Comparison of ENCODE assay signal across 8 cellular contexts in genomic region chr5:69368458-69369368, GRCh38. TPM values are rescaled to one million over a fixed set of nuclear protein-coding genes. Genes with fewer than 3 reads are reported as not detected.
DNase-seq lines count a peak whose midpoint lies in the region; ATAC-seq and TF ChIP-seq lines count a peak whose summit lies in the region.

No MANE protein-coding gene starts in this region.

- no peak for TF ChIP-seq CTCF in GM12875 (IDR thresholded peaks at IDR 0.05; ENCODE audit: borderline replicate concordance, insufficient read depth, low read depth, low read length)
- TF ChIP-seq CTCF in choroid plexus epithelial cell (conservative IDR thresholded peaks at IDR 0.05; ENCODE audit: low read depth, low read length) = no peak
- TF ChIP-seq CTCF in right lobe of liver (IDR thresholded peaks at IDR 0.05) = no peak

- intact Hi-C loops in right lobe of liver (cut with DNase I) = no loop called here

- peaks cover 0 to 11% (median 3%) of the 10 kb centered on the region in 4 donors for H3K4me1 ChIP-seq in right lobe of liver
- H3K4me1 ChIP-seq in subcutaneous abdominal adipose tissue (ENCODE audit: control insufficient read depth in 5 of 5, insufficient read depth in 5 of 5, low read length in 5 of 5) = peaks cover 0 to 27% (median 25%) of the 10 kb centered on the region in 5 donors

- H3K27me3 ChIP-seq in right lobe of liver = no peaks in the 10 kb centered on the region
- H3K27me3 ChIP-seq in subcutaneous abdominal adipose tissue (ENCODE audit: control insufficient read depth in 5 of 5, insufficient read depth in 4 of 5, low read length in 5 of 5) = no peaks in the 10 kb centered on the region

- H3K9me3 ChIP-seq in SK-N-MC (ENCODE audit: low read depth, low read length) = no peaks in the 10 kb centered on the region
- no peaks in the 10 kb centered on the region for H3K9me3 ChIP-seq in right lobe of liver
- no peaks in the 10 kb centered on the region for H3K9me3 ChIP-seq in subcutaneous abdominal adipose tissue (ENCODE audit: control insufficient read depth in 5 of 5, low read length in 5 of 5)

- peak overlapping the region; percentile 78 for H3K4me3 ChIP-seq in GM12875 (ENCODE audit: low read depth, low read length)
- H3K4me3 ChIP-seq in SK-N-MC = peak overlapping the region; percentile 88
- H3K4me3 ChIP-seq in choroid plexus epithelial cell (ENCODE audit: low read depth, low read length) = peak overlapping the region; percentile 91
- peak overlapping the region; percentile 78 to 90 (median 85) for H3K4me3 ChIP-seq in right lobe of liver
- H3K4me3 ChIP-seq in subcutaneous abdominal adipose tissue (ENCODE audit: low read depth in 1 of 5, low read length in 5 of 5) = peak overlapping the region; percentile 90 to 98 (median 93)

- no peak for DNase-seq in SK-N-MC (ENCODE audit: low read depth, low spot score)
- peak; percentile 10 for DNase-seq in choroid plexus epithelial cell (ENCODE audit: low read depth)
- no peak for DNase-seq in right lobe of liver
- DNase-seq in hippocampal formation (lab: John Stamatoyannopoulos, UW) = no peak

- no peak for TF ChIP-seq POLR2A in right lobe of liver (IDR thresholded peaks at IDR 0.05)

- H3K27ac ChIP-seq in SK-N-MC = peak overlapping the region; percentile 97
- peak overlapping the region; percentile 98 to 100 (median 99) for H3K27ac ChIP-seq in right lobe of liver
- H3K27ac ChIP-seq in subcutaneous abdominal adipose tissue (ENCODE audit: low read depth, low read length) = peak overlapping the region; percentile 99

- 1% methylated on average over 32 of the region's 42 CpGs for WGBS in right lobe of liver (ENCODE audit: insufficient coverage, low coverage, low lambda C conversion rate, missing lambda C conversion rate)

- H3K36me3 ChIP-seq in SK-N-MC (ENCODE audit: insufficient read depth, low read length) (peaks cover 43% of the 10 kb centered on the region), right lobe of liver (peaks cover 0 to 29% (median 6%) of the 10 kb centered on the region in 4 donors), subcutaneous abdominal adipose tissue (ENCODE audit: control insufficient read depth in 5 of 5, insufficient read depth in 5 of 5, low read length in 5 of 5) (peaks cover 12 to 28% (median 20%) of the 10 kb centered on the region in 5 donors)

- ATAC-seq in HG02938 (IDR thresholded peaks at IDR 0.05; ENCODE audit: unreplicated experiment) (peak; percentile 1), right lobe of liver (peak; percentile 49 to 63 (median 58)), HG03565 (IDR thresholded peaks at IDR 0.05; ENCODE audit: unreplicated experiment) (no peak)

- peak overlapping the region; percentile 96 for H3K9ac ChIP-seq in SK-N-MC (ENCODE audit: insufficient read length)
- peak overlapping the region; percentile 88 to 99 (median 91) for H3K9ac ChIP-seq in subcutaneous abdominal adipose tissue (ENCODE audit: low read length in 5 of 5)

RNA-seq across cellular contexts. Expression of gene AK6, which starts 0.6 kb away (rescaled TPM):
- total RNA-seq in right lobe of liver = 10 to 100 TPM; 17.5 to 24.1 (median 21.5) TPM

RNA-seq across cellular contexts. Expression of gene TAF9, which starts 0.6 kb away (rescaled TPM):
- total RNA-seq in right lobe of liver = 10 to 100 TPM; 15.5 to 33.8 (median 26.0) TPM

RNA-seq across cellular contexts. Expression of gene RAD17, which starts 0.9 kb away (rescaled TPM):
- 10 to 100 TPM in 2 of 6 experiments, 1 to 10 TPM in 4; 8.4 to 11.5 (median 9.4) TPM for total RNA-seq in right lobe of liver

RNA-seq across cellular contexts. Expression of gene CCDC125, which starts 36.1 kb away (rescaled TPM):
- 10 to 100 TPM; 12.8 to 19.3 (median 15.1) TPM for total RNA-seq in right lobe of liver

RNA-seq across cellular contexts. Expression of gene MARVELD2, which starts 46.2 kb away (rescaled TPM):
- 10 to 100 TPM; 21.6 to 37.1 (median 26.1) TPM for total RNA-seq in right lobe of liver
